13 cellular contexts compared by ENCODE assay signal in the genomic region with DNA sequence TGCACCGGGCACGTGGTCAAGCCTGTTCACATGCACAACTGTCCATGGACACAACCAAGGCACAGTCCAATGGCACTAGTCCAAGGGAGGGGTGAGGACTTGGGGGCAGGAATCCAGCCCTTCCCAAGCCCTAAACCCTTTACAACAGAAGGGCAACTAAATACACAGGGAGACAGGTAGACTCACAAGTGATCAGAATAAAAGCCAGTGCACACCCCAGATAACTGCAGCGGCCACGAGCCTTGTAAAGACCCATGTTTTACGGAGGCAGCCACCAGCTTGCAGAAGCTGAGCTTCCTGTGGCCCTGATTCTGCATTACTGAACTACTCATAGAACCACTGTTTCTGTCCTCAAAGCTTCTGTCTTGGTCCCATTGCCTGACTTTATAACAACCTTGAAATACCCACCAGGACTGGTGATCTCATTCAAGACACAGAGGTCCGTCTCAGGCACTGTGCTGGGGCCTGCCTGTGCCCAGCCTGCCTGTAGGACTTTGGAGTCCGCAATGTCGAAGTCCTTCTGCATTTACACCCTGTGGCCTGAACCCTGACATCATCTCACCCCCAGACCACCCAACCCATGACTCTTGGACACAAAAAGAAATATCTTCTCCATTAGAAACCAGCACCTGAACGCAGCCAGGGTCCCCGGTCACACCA.
DNase-seq lines count a peak whose midpoint lies in the region; ATAC-seq and TF ChIP-seq lines count a peak whose summit lies in the region.
"Had no signal": no experiment of that assay in that cellular context is flagged by ENCODE, and none has a peak within 500 bp of the region (broad histone marks: within the 10 kb centered on the region; RNA-seq: fewer than 3 reads in every experiment).

No MANE protein-coding gene starts in this region.

- H3K36me3 ChIP-seq in BLaER1 (no peaks in the 10 kb centered on the region), adipocyte (ENCODE audit: control insufficient read depth, insufficient read depth, low read length, severe bottlenecking) (no peaks in the 10 kb centered on the region), gastroesophageal sphincter (no peaks in the 10 kb centered on the region), prostate gland (no peaks in the 10 kb centered on the region)

- no peaks in the 10 kb centered on the region for H3K9me3 Mint-ChIP-seq in activated CD4-positive, alpha-beta memory T cell treated with anti-CD3 and anti-CD28 coated beads, Interleukin-2, amount 10 ng/mL, durations not matched to agents 7 days and 5 days
- H3K9me3 Mint-ChIP-seq: activated CD4-positive, alpha-beta T cell treated with anti-CD3 and anti-CD28 coated beads, Interleukin-2, amount 10 ng/mL, durations not matched to agents 24 days and 14 days; activated naive CD4-positive, alpha-beta T cell treated with anti-CD3 and anti-CD28 coated beads for 36 hours had no signal

- ATAC-seq in gastroesophageal sphincter, result no peak

- H3K9me3 ChIP-seq in BLaER1 (no peaks in the 10 kb centered on the region), adipocyte (ENCODE audit: control insufficient read depth, low read length) (no peaks in the 10 kb centered on the region), gastroesophageal sphincter (no peaks in the 10 kb centered on the region), prostate gland (no peaks in the 10 kb centered on the region)

- H3K4me1 ChIP-seq in BLaER1 (peaks cover 97% of the 10 kb centered on the region), adipocyte (ENCODE audit: control insufficient read depth, insufficient read depth, low read length) (peaks cover 19% of the 10 kb centered on the region), gastroesophageal sphincter (peaks cover 4 to 34% (median 17%) of the 10 kb centered on the region in 3 donors), prostate gland (replicated peaks) (no peaks in the 10 kb centered on the region)

- H3K4me3 ChIP-seq in BLaER1 (peak overlapping the region; percentile 61), adipocyte (ENCODE audit: low read length) (peak overlapping the region; percentile 60), gastroesophageal sphincter (peak overlapping the region in 1 of 2 donors; percentile 36), prostate gland (no peak overlapping the region)

- intact Hi-C loops in prostate gland (cut with DNase I) (no loop called here), head of caudate nucleus (cut with DNase I) (no loop called here)

- H3K4me1 Mint-ChIP-seq in activated CD4-positive, alpha-beta memory T cell treated with anti-CD3 and anti-CD28 coated beads, Interleukin-2, amount 10 ng/mL, durations not matched to agents 7 days and 5 days, result no peaks in the 10 kb centered on the region
- H3K4me1 Mint-ChIP-seq: activated CD4-positive, alpha-beta T cell treated with anti-CD3 and anti-CD28 coated beads, Interleukin-2, amount 10 ng/mL, durations not matched to agents 24 days and 14 days had no signal

- H3K27ac ChIP-seq in BLaER1, result peak overlapping the region; percentile 88
- peak overlapping the region; percentile 69 to 93 (median 90) for H3K27ac ChIP-seq in gastroesophageal sphincter
- H3K27ac ChIP-seq in prostate gland, result peak overlapping the region; percentile 66 to 84

- H3K27me3 ChIP-seq in BLaER1 (no peaks in the 10 kb centered on the region), adipocyte (replicated peaks; ENCODE audit: control insufficient read depth, insufficient read depth, low read length) (peaks cover 3% of the 10 kb centered on the region), gastroesophageal sphincter (no peaks in the 10 kb centered on the region), prostate gland (replicated peaks; ENCODE audit: insufficient read depth) (no peaks in the 10 kb centered on the region)

- no peak overlapping the region for H3K4me3 Mint-ChIP-seq in activated CD4-positive, alpha-beta memory T cell treated with anti-CD3 and anti-CD28 coated beads, Interleukin-2, amount 10 ng/mL, durations not matched to agents 7 days and 5 days
- H3K4me3 Mint-ChIP-seq: activated CD4-positive, alpha-beta T cell treated with anti-CD3 and anti-CD28 coated beads, Interleukin-2, amount 10 ng/mL, durations not matched to agents 24 days and 14 days; activated naive CD4-positive, alpha-beta T cell treated with anti-CD3 and anti-CD28 coated beads for 36 hours had no signal

- H4K20me1 ChIP-seq in BLaER1, result no peaks in the 10 kb centered on the region

- POLR2A ChIA-PET in activated CD4-positive, alpha-beta memory T cell treated with anti-CD3 and anti-CD28 coated beads, Interleukin-2, amount 10 ng/mL, durations not matched to agents 7 days and 5 days (lab: Charles Lee), result no interaction called here

- CTCF ChIA-PET in activated CD4-positive, alpha-beta memory T cell treated with anti-CD3 and anti-CD28 coated beads, Interleukin-2, amount 10 ng/mL, durations not matched to agents 7 days and 5 days (lab: Charles Lee), result no interaction called here

- H3K36me3 Mint-ChIP-seq in activated CD4-positive, alpha-beta memory T cell treated with anti-CD3 and anti-CD28 coated beads, Interleukin-2, amount 10 ng/mL, durations not matched to agents 7 days and 5 days (ENCODE audit: low read depth), result no peaks in the 10 kb centered on the region

- TF ChIP-seq CTCF in gastroesophageal sphincter (IDR thresholded peaks at IDR 0.05) (no peak), prostate gland (IDR thresholded peaks at IDR 0.05) (no peak)

- DNase-seq in adipocyte (ENCODE audit: low read depth) (no peak), prostate gland (ENCODE audit: low spot score) (peak; percentile 3), NCI-H1105 treated with DMSO at 0.1 percent for 48 hours (lab: John Stamatoyannopoulos, UW) (no peak), epidermal melanocyte (ENCODE audit: insufficient read length, low spot score) (no peak), head of caudate nucleus (no peak)
- no peak for DNase-seq in activated CD4-positive, alpha-beta memory T cell treated with anti-CD3 and anti-CD28 coated beads, Interleukin-2, amount 10 ng/mL, durations not matched to agents 7 days and 5 days
- DNase-seq: activated CD4-positive, alpha-beta T cell treated with anti-CD3 and anti-CD28 coated beads, Interleukin-2, amount 10 ng/mL, durations not matched to agents 24 days and 14 days; activated naive CD4-positive, alpha-beta T cell treated with anti-CD3 and anti-CD28 coated beads for 36 hours; AML-193; NCI-H526 treated with DMSO at 0.1 percent for 48 hours; stimulated activated naive CD4-positive, alpha-beta T cell had no signal

- WGBS in gastroesophageal sphincter (ENCODE audit: low coverage in 1 of 2), 2 donors, result 96% methylated on average over 3 of the region's 10 CpGs; no CpG with 5 or more reads in 1 of the 2 donors
- 91% methylated on average over 8 of the region's 10 CpGs for WGBS in prostate gland

- H3K27ac Mint-ChIP-seq in activated CD4-positive, alpha-beta memory T cell treated with anti-CD3 and anti-CD28 coated beads, Interleukin-2, amount 10 ng/mL, durations not matched to agents 7 days and 5 days, result no peak overlapping the region
- H3K27ac Mint-ChIP-seq: activated CD4-positive, alpha-beta T cell treated with anti-CD3 and anti-CD28 coated beads, Interleukin-2, amount 10 ng/mL, durations not matched to agents 24 days and 14 days; activated naive CD4-positive, alpha-beta T cell treated with anti-CD3 and anti-CD28 coated beads for 36 hours had no signal

- TF ChIP-seq POLR2A in gastroesophageal sphincter (IDR thresholded peaks at IDR 0.05), result no peak
- TF ChIP-seq POLR2A in prostate gland (IDR thresholded peaks at IDR 0.05), result no peak

- H3K4me2 ChIP-seq in BLaER1, result peak overlapping the region; percentile 85

- H3K27me3 Mint-ChIP-seq in activated CD4-positive, alpha-beta memory T cell treated with anti-CD3 and anti-CD28 coated beads, Interleukin-2, amount 10 ng/mL, durations not matched to agents 7 days and 5 days, result peaks cover 36% of the 10 kb centered on the region

- TF ChIP-seq EP300 in gastroesophageal sphincter (IDR thresholded peaks at IDR 0.05), result no peak

- H3K9ac ChIP-seq in BLaER1 (peak overlapping the region; percentile 82), adipocyte (ENCODE audit: low read length) (no peak overlapping the region)

Comparison
In these comparisons a context has a peak if more than half of its experiments do, and no peak if none do; other contexts are left out.
1. H3K4me3 ChIP-seq: peak in BLaER1 (single experiment) and adipocyte (single experiment); none in prostate gland (0 of 2).
2. Peak in every context shown above with its lines, with median percentiles within 50 percentile points of each other: H3K27ac ChIP-seq.